In genomic region chr2:165219491-165219890, GRCh38 we compare ENCODE assay signal across 30 cellular contexts. TPM values are rescaled to one million over a fixed set of nuclear protein-coding genes. Genes with fewer than 3 reads are reported as not detected.
DNase-seq lines count a peak whose midpoint lies in the region; ATAC-seq and TF ChIP-seq lines count a peak whose summit lies in the region.
"Had no signal": no experiment of that assay in that cellular context is flagged by ENCODE, and none has a peak within 500 bp of the region (broad histone marks: within the 10 kb centered on the region; RNA-seq: fewer than 3 reads in every experiment).

No MANE protein-coding gene starts in this region.

- in situ Hi-C loops in mammary epithelial cell (cut with MboI; ENCODE audit: low sequenced_read_pairs in 2 of 2) = no loop called here
- in situ Hi-C loops in GM13977 (cut with MboI; ENCODE audit: low pct_unique_long_range_greater_than_20kb, low sequenced_read_pairs, unreplicated experiment) = no loop called here

- H4K20me1 ChIP-seq in mammary epithelial cell (ENCODE audit: insufficient read depth, low read length) = no peaks in the 10 kb centered on the region
- no peaks in the 10 kb centered on the region for H4K20me1 ChIP-seq in neural cell (ENCODE audit: insufficient read depth)
- H4K20me1 ChIP-seq: BLaER1 treated with 17β-estradiol and CSF1 and Interleukin-3, amounts not matched to agents 10 nM and 100 nM had no signal

- H3K27ac ChIP-seq in mammary epithelial cell (ENCODE audit: insufficient read depth, low read depth, low read length) (no peak overlapping the region), neural cell (ENCODE audit: low read length) (no peak overlapping the region)
- H3K27ac ChIP-seq: BLaER1 treated with 17β-estradiol and CSF1 and Interleukin-3, amounts not matched to agents 10 nM and 100 nM; parathyroid adenoma; right atrium auricular region; SJCRH30; spleen; uterus had no signal

- peaks cover 8% of the 10 kb centered on the region for H3K27me3 ChIP-seq in mammary epithelial cell (ENCODE audit: insufficient read depth, low read length)
- no peaks in the 10 kb centered on the region for H3K27me3 ChIP-seq in neural cell (ENCODE audit: insufficient read depth, low read depth, low read length)
- H3K27me3 ChIP-seq: BLaER1 treated with 17β-estradiol and CSF1 and Interleukin-3, amounts not matched to agents 10 nM and 100 nM; right atrium auricular region; SJCRH30; spleen; uterus had no signal

- TF ChIP-seq CTCF in mammary epithelial cell (conservative IDR thresholded peaks at IDR 0.05 in 1 of 2, IDR thresholded peaks at IDR 0.05 in 1 of 2; ENCODE audit: extremely low read depth in 1 of 2, insufficient read depth in 1 of 2, low read depth in 1 of 2, low read length in 2 of 2) = no peak
- no peak for TF ChIP-seq CTCF in neural cell (IDR thresholded peaks at IDR 0.05; ENCODE audit: poor library complexity, severe bottlenecking)
- no peak for TF ChIP-seq CTCF in GM13977 (IDR thresholded peaks at IDR 0.05; ENCODE audit: extremely low read depth, insufficient read depth, missing control alignments)

- ATAC-seq in GM18867 (IDR thresholded peaks at IDR 0.05; ENCODE audit: unreplicated experiment) = no peak
- ATAC-seq: left lobe of liver; stimulated activated naive CD8-positive, alpha-beta T cell treated with anti-CD3 and anti-CD28 coated beads, Interleukin-15, amount 100 ng/mL, for 72 hours; T-cell had no signal

- H3K79me2 ChIP-seq in mammary epithelial cell (ENCODE audit: insufficient read depth, low read length) (no peaks in the 10 kb centered on the region), neural cell (replicated peaks; ENCODE audit: insufficient read depth, low read length) (no peaks in the 10 kb centered on the region)
- H3K79me2 ChIP-seq: parathyroid adenoma had no signal

- peak; percentile 22 for DNase-seq in Daoy (ENCODE audit: low read depth)
- DNase-seq in HPDE6-E6E7 (ENCODE audit: extremely low spot score) = peak; percentile 6
- peak; percentile 8 for DNase-seq in mammary epithelial cell
- no peak for DNase-seq in COLO668 (lab: John Stamatoyannopoulos, UW; ENCODE audit: unreplicated experiment)
- DNase-seq in GM13977 (ENCODE audit: low spot score) = no peak
- DNase-seq: activated CD4-positive, alpha-beta T cell treated with anti-CD3 and anti-CD28 coated beads for 48 hours; activated CD8-positive, alpha-beta memory T cell treated with anti-CD3 and anti-CD28 coated beads for 24 hours; activated effector memory CD4-positive, alpha-beta T cell treated with Interleukin-2 at 50 U/mL for 16 hours; activated T-cell treated with anti-CD3 and anti-CD28 coated beads for 4 hours; anterior cingulate cortex; COR-L47; Kasumi-1; MV-4-11; NCI-H146; NCI-H82; nephron progenitor cell; RPMI8226; SJCRH30; spleen; stimulated activated CD4-positive, alpha-beta T cell treated with anti-CD3 and anti-CD28 coated beads, Interleukin-2, amount 100 ng/mL, for 24 hours; stimulated activated naive CD8-positive, alpha-beta T cell treated with anti-CD3 and anti-CD28 coated beads, Interleukin-15, amount 100 ng/mL, for 72 hours; T-cell; uterus had no signal

- 73% methylated on average over 3 of the region's 3 CpGs for WGBS in mammary epithelial cell (ENCODE audit: low coverage, missing lambda C conversion rate)

- H3K36me3 ChIP-seq in mammary epithelial cell (ENCODE audit: insufficient read depth, low read length) (no peaks in the 10 kb centered on the region), neural cell (ENCODE audit: insufficient read depth, low read length) (no peaks in the 10 kb centered on the region)
- H3K36me3 ChIP-seq: BLaER1 treated with 17β-estradiol and CSF1 and Interleukin-3, amounts not matched to agents 10 nM and 100 nM; right atrium auricular region; SJCRH30; spleen; uterus had no signal

- intact Hi-C loops in mammary epithelial cell (cut with micrococcal nuclease) = no loop called here

- dilution Hi-C loops in mammary epithelial cell (cut with HindIII; ENCODE audit: low sequenced_read_pairs) = no loop called here

- H3K9me2 ChIP-seq in neural cell (ENCODE audit: insufficient read depth, low read length) = no peaks in the 10 kb centered on the region

- no peak for TF ChIP-seq RAD21 in neural cell (conservative IDR thresholded peaks at IDR 0.05)

- no peak for TF ChIP-seq EP300 in neural cell (conservative IDR thresholded peaks at IDR 0.05; ENCODE audit: poor library complexity, severe bottlenecking)

- H3K9ac ChIP-seq in mammary epithelial cell (ENCODE audit: insufficient read depth, low read length) = no peak overlapping the region
- H3K9ac ChIP-seq in neural cell (ENCODE audit: low read length) = no peak overlapping the region
- H3K9ac ChIP-seq: BLaER1 treated with 17β-estradiol and CSF1 and Interleukin-3, amounts not matched to agents 10 nM and 100 nM; parathyroid adenoma had no signal

- CTCF ChIA-PET in mammary epithelial cell (lab: Charles Lee; ENCODE audit: low non-redundant PET) = no interaction called here

- H3K4me1 ChIP-seq in mammary epithelial cell (ENCODE audit: insufficient read depth, low read length) = no peaks in the 10 kb centered on the region
- H3K4me1 ChIP-seq: BLaER1 treated with 17β-estradiol and CSF1 and Interleukin-3, amounts not matched to agents 10 nM and 100 nM; parathyroid adenoma; right atrium auricular region; SJCRH30; spleen; uterus had no signal

- no peak overlapping the region for H3K4me3 ChIP-seq in mammary epithelial cell (replicated peaks in 1 of 3; ENCODE audit: insufficient read depth in 1 of 3, low read depth in 2 of 3, low read length in 3 of 3)
- H3K4me3 ChIP-seq in neural cell (ENCODE audit: low read length) = no peak overlapping the region
- H3K4me3 ChIP-seq: BLaER1 treated with 17β-estradiol and CSF1 and Interleukin-3, amounts not matched to agents 10 nM and 100 nM; right atrium auricular region; SJCRH30; spleen; uterus had no signal

- H3K4me2 ChIP-seq in mammary epithelial cell (ENCODE audit: insufficient read depth, low read depth, low read length) (no peak overlapping the region), neural cell (ENCODE audit: low read length) (no peak overlapping the region)
- H3K4me2 ChIP-seq: BLaER1 treated with 17β-estradiol and CSF1 and Interleukin-3, amounts not matched to agents 10 nM and 100 nM had no signal

- no peaks in the 10 kb centered on the region for H3F3A ChIP-seq in neural cell (ENCODE audit: insufficient read depth, low read length, poor library complexity, severe bottlenecking)

- H3K9me3 ChIP-seq in mammary epithelial cell (replicated peaks; ENCODE audit: insufficient read depth, low read length) (no peaks in the 10 kb centered on the region), neural cell (ENCODE audit: low read length) (no peaks in the 10 kb centered on the region)
- H3K9me3 ChIP-seq: BLaER1 treated with 17β-estradiol and CSF1 and Interleukin-3, amounts not matched to agents 10 nM and 100 nM; right atrium auricular region; SJCRH30; spleen; uterus had no signal

- no TSS peak for BruUV-seq in mammary epithelial cell (replicated peaks; lab: Mats Ljungman, UMichigan)

- H2AFZ ChIP-seq in mammary epithelial cell (ENCODE audit: low read depth, low read length) = no peak overlapping the region
- H2AFZ ChIP-seq in neural cell (ENCODE audit: low read depth, low read length) = no peak overlapping the region
- H2AFZ ChIP-seq: parathyroid adenoma had no signal

TF ChIP-seq in neural cell, 6 proteins besides CTCF, POLR2A, EP300 and RAD21:
- TF ChIP-seq MXI1 (conservative IDR thresholded peaks at IDR 0.05; ENCODE audit: poor library complexity, severe bottlenecking) = no peak
- no peak for TF ChIP-seq EZH2 (IDR thresholded peaks at IDR 0.05; ENCODE audit: borderline replicate concordance, insufficient read depth, low read length, poor library complexity, severe bottlenecking)
- no peak for TF ChIP-seq POLR2AphosphoS5 (IDR thresholded peaks at IDR 0.05)
- no peak for TF ChIP-seq SMC3 (conservative IDR thresholded peaks at IDR 0.05; ENCODE audit: poor library complexity)
- TF ChIP-seq REST (IDR thresholded peaks at IDR 0.05; ENCODE audit: borderline replicate concordance) = peak; percentile 26

RNA-seq across cellular contexts. Expression of gene SCN3A, which starts 15.6 kb away (rescaled TPM):
- total RNA-seq in Daoy (2014; rRNA removed; shearing (Covaris generic)) = 0.69 and 0.98 TPM in 2 replicates
- total RNA-seq in mammary epithelial cell = not detected
- 0.01 TPM for polyA plus RNA-seq in mammary epithelial cell
- not detected for polyA minus RNA-seq in mammary epithelial cell
- polyA plus RNA-seq in neural cell = 153 and 161 TPM in 2 replicates
- 324 and 389 TPM in 2 replicates for polyA minus RNA-seq in neural cell
- total RNA-seq: left lobe of liver had no signal

RNA-seq across cellular contexts. Expression of gene SCN2A, which starts 19.7 kb away (rescaled TPM):
- 0.51 and 0.83 TPM in 2 replicates for total RNA-seq in Daoy (2014; rRNA removed; shearing (Covaris generic))
- total RNA-seq in mammary epithelial cell = 1 to 10 TPM; 2.8 to 7.0 TPM
- polyA plus RNA-seq in mammary epithelial cell (1.7 TPM), neural cell (55.0 and 57.4 TPM in 2 replicates)
- polyA minus RNA-seq in mammary epithelial cell (5.5 TPM), neural cell (158 and 196 TPM in 2 replicates)
- total RNA-seq: NCI-H460, SJCRH30, T-cell had no signal

Comparison
In these comparisons a context has a peak if more than half of its experiments do, and no peak if none do; other contexts are left out.
1. DNase-seq: peak in Daoy (single experiment), HPDE6-E6E7 (single experiment) and mammary epithelial cell (single experiment); none in COLO668 (single experiment) and GM13977 (single experiment).